ENCODE assay signal across 8 cellular contexts in genomic region chrX:154748712-154749339, GRCh38. TPM values are rescaled to one million over a fixed set of nuclear protein-coding genes. Genes with fewer than 3 reads are reported as not detected.
DNase-seq lines count a peak whose midpoint lies in the region; ATAC-seq and TF ChIP-seq lines count a peak whose summit lies in the region.

No MANE protein-coding gene starts in this region.

- H3K27ac ChIP-seq in body of pancreas: no peak overlapping the region

- intact Hi-C loops in body of pancreas (cut with DNase I): no loop called here

- no peaks in the 10 kb centered on the region for H3K9me3 ChIP-seq in body of pancreas

- peak; percentile 50 for DNase-seq in COLO829 (ENCODE audit: low spot score)
- peak; percentile 72 for DNase-seq in M059J (ENCODE audit: low read depth)
- DNase-seq in body of pancreas: peak; percentile 19 to 42 (median 34)
- DNase-seq in iPS-NIHi7 (ENCODE audit: extremely low spot score): peak; percentile 56
- DNase-seq in stimulated activated CD4-positive, alpha-beta T cell treated with anti-CD3 and anti-CD28 coated beads, Interleukin-4, amount 100 ng/mL, for 24 hours: peak; percentile 49

- 19 to 26% methylated on average over 7 to 11 of the region's 11 CpGs for WGBS in body of pancreas, 2 donors

- no peak for TF ChIP-seq POLR2A in body of pancreas (IDR thresholded peaks at IDR 0.05)

- H3K27me3 ChIP-seq in body of pancreas: no peaks in the 10 kb centered on the region

- ATAC-seq in GM18909 (IDR thresholded peaks at IDR 0.05; ENCODE audit: poor library complexity, unreplicated experiment) (peak; percentile 65), SK-N-SH treated with all-trans-retinoic acid at 6 μM for 48 hours (peak; percentile 86), body of pancreas (peak; percentile 64), GM21423 (IDR thresholded peaks at IDR 0.05; ENCODE audit: unreplicated experiment) (no peak)

- TF ChIP-seq CTCF in body of pancreas (IDR thresholded peaks at IDR 0.05): peak; percentile 51 to 75 (median 63)

- H3K4me1 ChIP-seq in body of pancreas: peaks cover 5% of the 10 kb centered on the region

- H3K4me3 ChIP-seq in body of pancreas: no peak overlapping the region

- H3K36me3 ChIP-seq in body of pancreas (replicated peaks in 1 of 2; ENCODE audit: insufficient read depth in 1 of 2, low read depth in 2 of 2): no peaks in the 10 kb centered on the region

TF ChIP-seq in SK-N-SH treated with all-trans-retinoic acid at 6 μM for 48 hours, 23 proteins besides CTCF, POLR2A, EP300 and RAD21:
- TF ChIP-seq ZC3H10 (CRISPR knock-in tag; IDR thresholded peaks at IDR 0.05) (no peak), ZNF8 (CRISPR knock-in tag; IDR thresholded peaks at IDR 0.05) (no peak), ZNF70 (CRISPR knock-in tag; IDR thresholded peaks at IDR 0.05) (no peak), PATZ1 (CRISPR knock-in tag; IDR thresholded peaks at IDR 0.05; ENCODE audit: borderline replicate concordance) (no peak)

RNA-seq across cellular contexts. Expression of gene GAB3, which starts 2.1 kb away (rescaled TPM):
- total RNA-seq in M059J (2014; rRNA removed; shearing (Covaris generic)): 6.0 and 15.6 TPM in 2 replicates
- 1 to 10 TPM in 1 of 2 donors, under 1 TPM in 1; 0.66 to 3.4 TPM for total RNA-seq in body of pancreas

RNA-seq across cellular contexts. Expression of gene DKC1, which starts 13.8 kb away (rescaled TPM):
- total RNA-seq in M059J (2014; rRNA removed; shearing (Covaris generic)): 63.9 and 71.2 TPM in 2 replicates
- 10 to 100 TPM; 17.9 to 26.0 TPM for total RNA-seq in body of pancreas

RNA-seq across cellular contexts. Expression of gene MPP1, which starts 56.5 kb away (rescaled TPM):
- 59.6 and 69.5 TPM in 2 replicates for total RNA-seq in M059J (2014; rRNA removed; shearing (Covaris generic))
- 10 to 100 TPM; 24.9 to 31.6 TPM for total RNA-seq in body of pancreas
